Comparison of ENCODE assay signal across 19 cellular contexts in the genomic region with DNA sequence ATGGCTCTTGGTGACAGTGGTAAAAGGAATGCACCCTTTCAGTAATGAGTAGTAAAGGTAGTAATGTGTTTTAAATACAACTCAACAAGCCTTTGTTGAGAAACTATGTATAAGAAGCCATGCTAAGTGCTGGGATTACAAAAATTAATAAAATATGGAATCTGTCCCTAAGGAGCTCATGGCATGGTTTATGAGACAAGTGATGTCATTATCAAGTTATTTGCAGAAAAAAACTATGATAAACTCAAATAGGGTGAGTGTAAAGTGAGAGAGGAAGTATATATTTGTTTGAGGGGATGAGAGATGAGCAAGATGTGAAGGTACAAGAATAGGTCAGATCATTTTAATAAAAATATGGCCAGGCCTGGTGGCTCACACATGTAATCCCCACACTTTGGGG.
A peak's percentile ranks its signal among the peaks of the same experiment; 100 is the strongest.
DNase-seq lines count a peak whose midpoint lies in the region; ATAC-seq and TF ChIP-seq lines count a peak whose summit lies in the region.
"Had no signal": no experiment of that assay in that cellular context is flagged by ENCODE, and none has a peak within 500 bp of the region (broad histone marks: within the 10 kb centered on the region; RNA-seq: fewer than 3 reads in every experiment).

No MANE protein-coding gene starts in this region.

- H2BK20ac ChIP-seq in IMR-90 (ENCODE audit: low read depth, low read length) = no peak overlapping the region

- H3K14ac ChIP-seq in IMR-90 (replicated peaks; ENCODE audit: low read depth, low read length) = no peak overlapping the region

- POLR2A ChIA-PET in IMR-90 (lab: Charles Lee; ENCODE audit: unreplicated experiment) = no interaction called here

- no peak overlapping the region for H3K4me3 ChIP-seq in AG10803 (ENCODE audit: low read length)
- H3K4me3 ChIP-seq in IMR-90 (ENCODE audit: insufficient read depth, low read depth, low read length) = no peak overlapping the region
- H3K4me3 ChIP-seq in osteoblast (ENCODE audit: insufficient read depth, low read length) = no peak overlapping the region
- H3K4me3 ChIP-seq: HAP-1 had no signal

- H2AK9ac ChIP-seq in IMR-90 (replicated peaks; ENCODE audit: low read depth, low read length, poor library complexity) = no peak overlapping the region

- H2AK5ac ChIP-seq in IMR-90 (ENCODE audit: low read depth, low read length) = no peak overlapping the region

- H3K4me1 ChIP-seq in IMR-90 (ENCODE audit: control insufficient read depth, insufficient read depth, low read length) = 0 out of 2 replicates have a peak, but pooled peaks cover 3% of the 10 kb centered on the region
- peaks cover 7% of the 10 kb centered on the region for H3K4me1 ChIP-seq in osteoblast (ENCODE audit: insufficient read depth, low read length)
- H3K4me1 ChIP-seq: BE2C had no signal

- in situ Hi-C loops in IMR-90 (cut with MboI; ENCODE audit: low sequenced_read_pairs) = no loop called here

- H2BK5ac ChIP-seq in IMR-90 (ENCODE audit: low read depth, low read length, poor library complexity, severe bottlenecking) = no peak overlapping the region

- H4K8ac ChIP-seq in IMR-90 (ENCODE audit: low read depth in 2 of 2, low read length in 2 of 2) = no peak overlapping the region

- H3K27ac ChIP-seq in IMR-90 (ENCODE audit: insufficient read depth, low read length) (no peak overlapping the region), osteoblast (ENCODE audit: low read depth, low read length) (no peak overlapping the region)

- intact Hi-C loops in IMR-90 (cut with micrococcal nuclease) = no loop called here

- H3K79me1 ChIP-seq in IMR-90 (ENCODE audit: low read depth in 1 of 2, low read length in 2 of 2) = peaks cover 0 to 22% of the 10 kb centered on the region in 2 experiments; a peak in 3 of 4 replicates

- dilution Hi-C loops in IMR-90 (cut with HindIII; ENCODE audit: low sequenced_read_pairs, unreplicated experiment) = no loop called here

- H3K56ac ChIP-seq in IMR-90 (ENCODE audit: extremely low read depth, insufficient read depth, low read length) = no peak overlapping the region

- no peak for TF ChIP-seq RAD21 in IMR-90 (IDR thresholded peaks at IDR 0.05; ENCODE audit: low read length)

- H2AFZ ChIP-seq in IMR-90 (replicated peaks; ENCODE audit: low read length, poor library complexity) (no peak overlapping the region), osteoblast (ENCODE audit: low read length) (no peak overlapping the region)

- no peak overlapping the region for H3K23ac ChIP-seq in IMR-90 (ENCODE audit: low read depth, low read length)

- H3K4me2 ChIP-seq in IMR-90 (ENCODE audit: low read depth, low read length) (no peak overlapping the region; the same call in 1 of the 2 replicates), osteoblast (ENCODE audit: insufficient read depth, low read length) (no peak overlapping the region)

- no peaks in the 10 kb centered on the region for H4K20me1 ChIP-seq in IMR-90 (ENCODE audit: insufficient read depth, low read length)
- H4K20me1 ChIP-seq in osteoblast (ENCODE audit: insufficient read depth, low read length) = peaks cover 3% of the 10 kb centered on the region

- H3K9me3 ChIP-seq in IMR-90 (ENCODE audit: control insufficient read depth, insufficient read depth, low read length) (no peaks in the 10 kb centered on the region), osteoblast (ENCODE audit: low read depth, low read length) (no peaks in the 10 kb centered on the region)
- H3K9me3 ChIP-seq: BE2C, HAP-1 had no signal

- peak; percentile 63 for ATAC-seq in IMR-90 (ENCODE audit: low read depth)
- no peak for ATAC-seq in GM18907 (IDR thresholded peaks at IDR 0.05; ENCODE audit: unreplicated experiment)
- no peak for ATAC-seq in GM19023 (IDR thresholded peaks at IDR 0.05; ENCODE audit: unreplicated experiment)
- ATAC-seq: HepG2 had no signal

- H3K4ac ChIP-seq in IMR-90 (ENCODE audit: low read depth, low read length) = no peak overlapping the region

- no peak overlapping the region for H4K5ac ChIP-seq in IMR-90 (ENCODE audit: low read depth, low read length)

- DNase-seq in AG10803 (ENCODE audit: low read depth) (peak; percentile 14), EL (peak; percentile 62), IMR-90 (peak; percentile 50), osteoblast (ENCODE audit: insufficient read length, low spot score, missing footprints) (peak; percentile 11)
- DNase-seq in stimulated activated CD4-positive, alpha-beta T cell treated with anti-CD3 and anti-CD28 coated beads, Interleukin-1b, Interleukin-23, amount 100 ng/mL, for 48 hours = no peak
- DNase-seq: BE2C; C1 segment of cervical spinal cord; CD4-positive, CD25-positive, alpha-beta regulatory T cell; CD8-positive, alpha-beta memory T cell; COR-L47; DMS 273 treated with DMSO at 0.1 percent for 48 hours; DMS53; DND-41; GF-D8; KG1 had no signal

- H3K27me3 ChIP-seq in IMR-90 (ENCODE audit: control insufficient read depth, insufficient read depth, low read length) (no peaks in the 10 kb centered on the region), osteoblast (ENCODE audit: insufficient read depth, low read length) (no peaks in the 10 kb centered on the region)
- H3K27me3 ChIP-seq: BE2C had no signal

- no peaks in the 10 kb centered on the region for H3K79me2 ChIP-seq in osteoblast (ENCODE audit: insufficient read depth, low read length)

- no peak overlapping the region for H3K9ac ChIP-seq in IMR-90 (ENCODE audit: low read depth, low read length)

- TF ChIP-seq CTCF in AG10803 (conservative IDR thresholded peaks at IDR 0.05; ENCODE audit: low read length) = no peak
- no peak for TF ChIP-seq CTCF in IMR-90 (conservative IDR thresholded peaks at IDR 0.05; ENCODE audit: low read depth, low read length)
- no peak for TF ChIP-seq CTCF in osteoblast (IDR thresholded peaks at IDR 0.05; ENCODE audit: extremely low read depth, low read depth, low read length)

- no peak overlapping the region for H2BK15ac ChIP-seq in IMR-90 (ENCODE audit: low read depth, low read length)

- no peak for TF ChIP-seq POLR2A in IMR-90 (IDR thresholded peaks at IDR 0.05; ENCODE audit: low read depth, low read length)

- no peak overlapping the region for H4K91ac ChIP-seq in IMR-90 (ENCODE audit: insufficient read depth, low read depth, low read length)

- H2BK120ac ChIP-seq in IMR-90 (ENCODE audit: low read depth, low read length) = no peak overlapping the region

- CTCF ChIA-PET in IMR-90 (lab: Yijun Ruan, JAX) = no interaction called here

- peak overlapping the region; percentile 51 for H3K18ac ChIP-seq in IMR-90 (ENCODE audit: low read depth, low read length)

- peaks cover 3% of the 10 kb centered on the region; the same call in 1 of the 2 replicates for H3K36me3 ChIP-seq in IMR-90 (ENCODE audit: control insufficient read depth, insufficient read depth, low read length)
- H3K36me3 ChIP-seq in osteoblast (ENCODE audit: insufficient read depth, low read length) = no peaks in the 10 kb centered on the region
- H3K36me3 ChIP-seq: BE2C, HAP-1 had no signal

- no TSS peak for BruUV-seq in IMR-90 (replicated peaks; lab: Mats Ljungman, UMichigan)

- H3K9me1 ChIP-seq in IMR-90 (ENCODE audit: insufficient read depth, low read length) = no peaks in the 10 kb centered on the region; the same call in 1 of the 2 replicates

TF ChIP-seq in IMR-90, 13 proteins besides CTCF, POLR2A, EP300 and RAD21:
- TF ChIP-seq MAZ (IDR thresholded peaks at IDR 0.05; ENCODE audit: borderline replicate concordance, low read depth, low read length) = no peak
- TF ChIP-seq BHLHE40 (IDR thresholded peaks at IDR 0.05; ENCODE audit: low read depth, low read length) = no peak
- TF ChIP-seq, protein P1, sequence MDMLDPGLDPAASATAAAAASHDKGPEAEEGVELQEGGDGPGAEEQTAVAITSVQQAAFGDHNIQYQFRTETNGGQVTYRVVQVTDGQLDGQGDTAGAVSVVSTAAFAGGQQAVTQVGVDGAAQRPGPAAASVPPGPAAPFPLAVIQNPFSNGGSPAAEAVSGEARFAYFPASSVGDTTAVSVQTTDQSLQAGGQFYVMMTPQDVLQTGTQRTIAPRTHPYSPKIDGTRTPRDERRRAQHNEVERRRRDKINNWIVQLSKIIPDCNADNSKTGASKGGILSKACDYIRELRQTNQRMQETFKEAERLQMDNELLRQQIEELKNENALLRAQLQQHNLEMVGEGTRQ (IDR thresholded peaks at IDR 0.05; ENCODE audit: low read depth, low read length) = no peak
- no peak for TF ChIP-seq MAFK (IDR thresholded peaks at IDR 0.05; ENCODE audit: low read depth, low read length)
- TF ChIP-seq RFX5 (IDR thresholded peaks at IDR 0.05; ENCODE audit: low read depth, low read length) = no peak
- TF ChIP-seq MXI1 (IDR thresholded peaks at IDR 0.05; ENCODE audit: borderline replicate concordance, low read depth, low read length) = no peak
- TF ChIP-seq SMC3 (IDR thresholded peaks at IDR 0.05; ENCODE audit: low read depth, low read length) = no peak
- no peak for TF ChIP-seq CEBPB (IDR thresholded peaks at IDR 0.05; ENCODE audit: low read depth, low read length)
- TF ChIP-seq, protein P2, sequence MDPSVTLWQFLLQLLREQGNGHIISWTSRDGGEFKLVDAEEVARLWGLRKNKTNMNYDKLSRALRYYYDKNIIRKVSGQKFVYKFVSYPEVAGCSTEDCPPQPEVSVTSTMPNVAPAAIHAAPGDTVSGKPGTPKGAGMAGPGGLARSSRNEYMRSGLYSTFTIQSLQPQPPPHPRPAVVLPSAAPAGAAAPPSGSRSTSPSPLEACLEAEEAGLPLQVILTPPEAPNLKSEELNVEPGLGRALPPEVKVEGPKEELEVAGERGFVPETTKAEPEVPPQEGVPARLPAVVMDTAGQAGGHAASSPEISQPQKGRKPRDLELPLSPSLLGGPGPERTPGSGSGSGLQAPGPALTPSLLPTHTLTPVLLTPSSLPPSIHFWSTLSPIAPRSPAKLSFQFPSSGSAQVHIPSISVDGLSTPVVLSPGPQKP (IDR thresholded peaks at IDR 0.05; ENCODE audit: borderline replicate concordance, low read depth, low read length) = no peak
- TF ChIP-seq NFE2L2 (IDR thresholded peaks at IDR 0.05; ENCODE audit: low read depth, low read length) = no peak
- no peak for TF ChIP-seq RCOR1 (IDR thresholded peaks at IDR 0.05; ENCODE audit: insufficient replicate concordance, low read length)
- no peak for TF ChIP-seq CHD1 (IDR thresholded peaks at IDR 0.05; ENCODE audit: low read depth, low read length)
- TF ChIP-seq FOS (IDR thresholded peaks at IDR 0.05; ENCODE audit: low read depth, low read length) = no peak
